ENCODE assay signal across 9 cellular contexts in genomic region chr20:45419188-45420091, GRCh38. TPM values are rescaled to one million over a fixed set of nuclear protein-coding genes. Genes with fewer than 3 reads are reported as not detected.
DNase-seq lines count a peak whose midpoint lies in the region; ATAC-seq, FAIRE-seq and TF ChIP-seq lines count a peak whose summit lies in the region.
"Had no signal": no experiment of that assay in that cellular context is flagged by ENCODE, and none has a peak within 500 bp of the region (broad histone marks: within the 10 kb centered on the region; RNA-seq: fewer than 3 reads in every experiment).

No MANE protein-coding gene starts in this region.

- no peaks in the 10 kb centered on the region for H3K9me3 Mint-ChIP-seq in endothelial cell (ENCODE audit: unreplicated experiment)

- peak overlapping the region; percentile 60 for H3K27ac ChIP-seq in lower lobe of right lung
- peak overlapping the region; percentile 55 to 65 for H3K27ac ChIP-seq in uterus

- H3K4me3 Mint-ChIP-seq in endothelial cell (ENCODE audit: unreplicated experiment), result no peak overlapping the region

- H3K36me3 ChIP-seq in bronchial epithelial cell (ENCODE audit: control insufficient read depth, insufficient read depth, low read length) (peaks cover 24% of the 10 kb centered on the region), lower lobe of right lung (peaks cover 65% of the 10 kb centered on the region), uterus (no peaks in the 10 kb centered on the region)

- TF ChIP-seq CTCF in bronchial epithelial cell (IDR thresholded peaks at IDR 0.05; ENCODE audit: insufficient read depth, low read length, severe bottlenecking) (no peak), lower lobe of right lung (IDR thresholded peaks at IDR 0.05) (no peak), uterus (IDR thresholded peaks at IDR 0.05) (no peak), endothelial cell (IDR thresholded peaks at IDR 0.05; ENCODE audit: unreplicated experiment) (no peak)

- ATAC-seq in HG02763 (IDR thresholded peaks at IDR 0.05; ENCODE audit: unreplicated experiment) (peak; percentile 74), lower lobe of right lung (peak; percentile 50 to 78)

- H3K27me3 Mint-ChIP-seq in endothelial cell (ENCODE audit: unreplicated experiment), result peaks cover 4% of the 10 kb centered on the region

- H3K9me3 ChIP-seq in lower lobe of right lung (no peaks in the 10 kb centered on the region), uterus (no peaks in the 10 kb centered on the region)

- H3K4me3 ChIP-seq in bronchial epithelial cell (ENCODE audit: low read depth, low read length) (no peak overlapping the region), lower lobe of right lung (no peak overlapping the region), uterus (no peak overlapping the region)

- TF ChIP-seq POLR2A in uterus (IDR thresholded peaks at IDR 0.05), result peak in 1 of 2 donors; percentile 21

- peak; percentile 97 for FAIRE-seq in bronchial epithelial cell (lab: Jason Lieb, UNC)
- FAIRE-seq: colon had no signal

- H3K4me1 ChIP-seq in lower lobe of right lung (peaks cover 32% of the 10 kb centered on the region), uterus (peaks cover 8 to 12% of the 10 kb centered on the region in 2 donors)

- H3K27me3 ChIP-seq in bronchial epithelial cell (ENCODE audit: control insufficient read depth, insufficient read depth, low read length) (no peaks in the 10 kb centered on the region), lower lobe of right lung (ENCODE audit: low read depth) (no peaks in the 10 kb centered on the region), uterus (no peaks in the 10 kb centered on the region)

- H3K27ac Mint-ChIP-seq in endothelial cell (ENCODE audit: unreplicated experiment), result no peak overlapping the region

- peaks cover 27% of the 10 kb centered on the region for H3K36me3 Mint-ChIP-seq in endothelial cell (ENCODE audit: low read depth, unreplicated experiment)

- DNase-seq in activated T-cell treated with anti-CD3 and anti-CD28 coated beads for 48 hours (ENCODE audit: low read depth), result peak; percentile 8
- DNase-seq in activated T-cell treated with anti-CD3 and anti-CD28 coated beads, Interleukin-2, amount 50 U/mL, for 1 hour, result no peak
- peak; percentile 96 for DNase-seq in NCI-H2196 (lab: John Stamatoyannopoulos, UW; ENCODE audit: unreplicated experiment)
- DNase-seq in bronchial epithelial cell (ENCODE audit: low read depth), result peak; percentile 100
- no peak for DNase-seq in lower lobe of right lung
- DNase-seq in uterus, result peak; percentile 58 to 76
- no peak for DNase-seq in endothelial cell (ENCODE audit: low spot score)

- H3K4me1 Mint-ChIP-seq in endothelial cell (ENCODE audit: unreplicated experiment), result peaks cover 11% of the 10 kb centered on the region

- intact Hi-C loops in lower lobe of right lung (cut with DNase I), result no loop called here
- intact Hi-C loops in uterus (cut with DNase I; ENCODE audit: low total_unique reads), result no loop called here

RNA-seq across cellular contexts. Expression of gene PIGT, which starts 3.5 kb away (rescaled TPM):
- total RNA-seq in bronchial epithelial cell (14.7 and 20.1 TPM in 2 replicates), lower lobe of right lung (78.7 TPM), uterus (10 to 100 TPM; 28.7 to 89.2 (median 62.6) TPM), endothelial cell (ENCODE audit: unreplicated experiment) (68.6 TPM)

RNA-seq across cellular contexts. Expression of gene DBNDD2, which starts 11.4 kb away (rescaled TPM):
- total RNA-seq in bronchial epithelial cell (12.9 and 18.2 TPM in 2 replicates), lower lobe of right lung (82.2 TPM), uterus (10 to 100 TPM in 3 of 4 donors, 1 to 10 TPM in 1; 7.5 to 84.2 (median 62.4) TPM), endothelial cell (ENCODE audit: unreplicated experiment) (2.0 TPM)

RNA-seq across cellular contexts. Expression of gene TP53TG5, which starts 41.3 kb away (rescaled TPM):
- total RNA-seq in bronchial epithelial cell (0.13 TPM in 1 of 2 replicates, not detected in the other), lower lobe of right lung (not detected), uterus (1 to 10 TPM in 1 of 4 donors, not detected in 3; 1.9 TPM), endothelial cell (ENCODE audit: unreplicated experiment) (not detected)

RNA-seq across cellular contexts. Expression of gene WFDC2, which starts 50.1 kb away (rescaled TPM):
- not detected in 2 replicates for total RNA-seq in bronchial epithelial cell
- 172 TPM for total RNA-seq in lower lobe of right lung
- total RNA-seq in uterus, result 10 to 100 TPM in 2 of 4 donors, 1 to 10 TPM in 1, not detected in 1; 7.9 to 18.3 (median 15.5) TPM
- total RNA-seq in endothelial cell (ENCODE audit: unreplicated experiment), result 4.6 TPM

RNA-seq across cellular contexts. Expression of gene SYS1, which starts 56.5 kb away (rescaled TPM):
- total RNA-seq in bronchial epithelial cell, result 12.0 and 17.9 TPM in 2 replicates
- total RNA-seq in lower lobe of right lung, result 69.3 TPM
- 10 to 100 TPM; 19.0 to 35.6 (median 25.0) TPM for total RNA-seq in uterus
- total RNA-seq in endothelial cell (ENCODE audit: unreplicated experiment), result 20.0 TPM

Comparison
In these comparisons a context has a peak if more than half of its experiments do, and no peak if none do; other contexts are left out.
1. DNase-seq: peak in activated T-cell treated with anti-CD3 and anti-CD28 coated beads for 48 hours (single experiment), NCI-H2196 (single experiment), bronchial epithelial cell (single experiment) and uterus (2 of 2); none in activated T-cell treated with anti-CD3 and anti-CD28 coated beads, Interleukin-2, amount 50 U/mL, for 1 hour (single experiment), lower lobe of right lung (single experiment) and endothelial cell (single experiment).